In the genomic region with DNA sequence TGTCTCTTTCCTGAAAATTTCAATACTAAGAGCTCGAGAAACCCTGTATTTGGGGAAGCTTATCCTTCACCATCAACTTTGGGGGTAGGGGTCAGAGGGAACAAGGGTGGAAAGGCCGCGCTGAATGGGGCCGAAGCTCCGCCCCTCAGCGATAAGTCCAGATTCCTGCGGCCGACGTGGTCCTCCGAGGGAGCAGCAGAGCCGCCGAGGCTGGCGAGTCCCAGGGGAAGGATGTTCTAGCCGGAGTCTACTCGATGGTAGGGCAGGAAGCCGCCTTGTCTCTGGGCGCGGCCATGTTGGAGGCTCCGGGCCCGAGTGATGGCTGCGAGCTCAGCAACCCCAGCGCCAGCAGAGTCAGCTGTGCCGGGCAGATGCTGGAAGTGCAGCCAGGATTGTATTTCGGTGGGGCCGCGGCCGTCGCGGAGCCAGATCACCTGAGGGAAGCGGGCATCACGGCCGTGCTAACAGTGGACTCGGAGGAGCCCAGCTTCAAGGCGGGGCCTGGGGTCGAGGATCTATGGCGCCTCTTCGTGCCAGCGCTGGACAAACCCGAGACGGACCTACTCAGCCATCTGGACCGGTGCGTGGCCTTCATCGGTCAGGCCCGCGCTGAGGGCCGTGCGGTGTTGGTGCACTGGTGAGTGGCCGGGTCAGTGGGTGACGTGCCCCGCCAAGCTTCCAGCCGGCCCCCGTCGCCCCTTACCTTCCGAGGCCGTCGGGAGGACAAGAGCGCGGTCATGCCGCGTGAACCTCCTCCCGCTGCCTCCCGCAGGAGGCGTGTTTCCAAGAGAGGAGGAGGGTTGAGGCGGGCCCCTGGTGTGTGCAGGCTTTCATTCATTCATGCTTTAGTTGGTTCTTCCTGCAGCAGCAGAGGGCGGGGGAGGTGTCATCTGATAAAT, we compare ENCODE assay signal across 1 cellular context.
TF ChIP-seq lines count a peak whose summit lies in the region.

A gene with protein sequence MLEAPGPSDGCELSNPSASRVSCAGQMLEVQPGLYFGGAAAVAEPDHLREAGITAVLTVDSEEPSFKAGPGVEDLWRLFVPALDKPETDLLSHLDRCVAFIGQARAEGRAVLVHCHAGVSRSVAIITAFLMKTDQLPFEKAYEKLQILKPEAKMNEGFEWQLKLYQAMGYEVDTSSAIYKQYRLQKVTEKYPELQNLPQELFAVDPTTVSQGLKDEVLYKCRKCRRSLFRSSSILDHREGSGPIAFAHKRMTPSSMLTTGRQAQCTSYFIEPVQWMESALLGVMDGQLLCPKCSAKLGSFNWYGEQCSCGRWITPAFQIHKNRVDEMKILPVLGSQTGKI (plus strand): TSS at position 278 of the 899 bp plus-strand sequence. CDS start 16 bp downstream, at position 294.

TF ChIP-seq in endothelial cell of umbilical vein, 7 proteins besides CTCF, POLR2A, EP300 and RAD21 (continued from another document):
- TF ChIP-seq MYC (IDR thresholded peaks at IDR 0.05; ENCODE audit: low read depth, low read length) (peak; percentile 20), EZH2 (IDR thresholded peaks at IDR 0.05; ENCODE audit: borderline replicate concordance, low read depth, low read length, severe bottlenecking) (no peak)
TF ChIP-seq in endothelial cell of umbilical vein: peak in this region for 3.
